Comparison of ENCODE assay signal across 24 cellular contexts in the genomic region with DNA sequence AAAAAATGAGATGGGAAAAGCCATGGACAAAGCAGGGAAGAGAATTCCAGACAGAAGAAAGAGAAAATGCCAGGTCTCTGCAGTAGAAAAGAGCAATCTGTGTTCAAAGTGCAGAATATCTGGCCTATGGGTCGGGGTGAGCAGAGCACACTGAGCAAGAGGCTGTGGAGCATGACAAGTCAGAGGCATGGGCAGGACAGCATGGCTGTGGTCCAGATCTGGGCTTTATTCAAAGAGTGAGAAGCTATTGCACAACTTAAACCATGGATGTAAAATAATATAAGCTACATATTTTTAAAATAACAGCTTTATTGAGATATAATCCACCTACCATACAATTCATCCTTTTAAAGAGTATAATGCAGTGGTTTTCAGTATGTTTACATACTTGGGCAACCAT.
DNase-seq lines count a peak whose midpoint lies in the region; ATAC-seq, FAIRE-seq and TF ChIP-seq lines count a peak whose summit lies in the region.
"Had no signal": no experiment of that assay in that cellular context is flagged by ENCODE, and none has a peak within 500 bp of the region (broad histone marks: within the 10 kb centered on the region; RNA-seq: fewer than 3 reads in every experiment).

No MANE protein-coding gene starts in this region.

- no TSS peak for BruUV-seq in K562 (replicated peaks; lab: Mats Ljungman, UMichigan)

- peak; percentile 53 for DNase-seq in GM03348 (ENCODE audit: low spot score)
- no peak for DNase-seq in K562 (ENCODE audit: extremely low read depth in 1 of 4, low spot score in 3 of 4)
- DNase-seq in fibroblast of peridontal ligament (ENCODE audit: extremely low read depth): peak; percentile 62
- DNase-seq in retinal pigment epithelial cell (ENCODE audit: low read depth): peak; percentile 12
- DNase-seq in ecto neural progenitor cell (ENCODE audit: low spot score): no peak
- no peak for DNase-seq in GM19238 (ENCODE audit: insufficient read length, low spot score)
- no peak for DNase-seq in GM20000 (ENCODE audit: low spot score)
- no peak for DNase-seq in middle frontal gyrus (ENCODE audit: extremely low spot score, low spot score)
- DNase-seq: activated B cell treated with CpG ODN at 0.5 μM for 24 hours; activated naive CD4-positive, alpha-beta T cell treated with anti-CD3 and anti-CD28 coated beads, Interleukin-2, amount 10 ng/mL, durations not matched to agents 7 days and 5 days; dermis blood vessel endothelial cell; H9; KBM-7; midbrain; MM.1S; naive thymus-derived CD8-positive, alpha-beta T cell; NCI-H1417 treated with DMSO at 0.1 percent for 48 hours; NCI-H2081 treated with DMSO at 0.1 percent for 48 hours; NCI-H226; NCI-H69; occipital lobe; Peyer's patch had no signal

- no peaks in the 10 kb centered on the region for H3K36me3 ChIP-seq in K562 (ENCODE audit: control insufficient read depth, insufficient read depth, low read length)
- H3K36me3 ChIP-seq: BLaER1, Peyer's patch had no signal

- no peak for FAIRE-seq in K562 (lab: Jason Lieb, UNC)
- FAIRE-seq: islet of Langerhans had no signal

- no peaks in the 10 kb centered on the region for H3K4me1 ChIP-seq in K562 (replicated peaks in 1 of 2; ENCODE audit: control insufficient read depth in 2 of 2, insufficient read depth in 2 of 2, low read length in 2 of 2)
- H3K4me1 ChIP-seq: BLaER1, Peyer's patch had no signal

- CTCF ChIA-PET in K562 (lab: Yijun Ruan, JAX; ENCODE audit: low intra/inter-chr PET ratio): no interaction called here

- intact Hi-C loops in K562 (cut with micrococcal nuclease): no loop called here

- ATAC-seq in K562: no peak
- ATAC-seq: naive thymus-derived CD8-positive, alpha-beta T cell had no signal

- no peaks in the 10 kb centered on the region for H3K27me3 ChIP-seq in K562 (ENCODE audit: control insufficient read depth in 2 of 2, insufficient read depth in 2 of 2, low read length in 2 of 2)
- H3K27me3 ChIP-seq: BLaER1, Peyer's patch had no signal

- no peak overlapping the region for H3K4me3 ChIP-seq in K562
- H3K4me3 ChIP-seq in retinal pigment epithelial cell (ENCODE audit: low read length): no peak overlapping the region
- H3K4me3 ChIP-seq: BLaER1, Peyer's patch had no signal

- H3K9me1 ChIP-seq in K562 (ENCODE audit: control insufficient read depth, insufficient read depth, low read length): no peaks in the 10 kb centered on the region

- TF ChIP-seq CTCF in K562 (IDR thresholded peaks at IDR 0.05 in 2 of 3, conservative IDR thresholded peaks at IDR 0.05 in 1 of 3; ENCODE audit: insufficient read depth in 2 of 3, low read depth in 1 of 3, low read length in 3 of 3) (no peak), retinal pigment epithelial cell (conservative IDR thresholded peaks at IDR 0.05; ENCODE audit: low read depth, low read length) (no peak), GM20000 (IDR thresholded peaks at IDR 0.05; ENCODE audit: extremely low read depth, missing control alignments) (no peak)

- no peak overlapping the region for H3K9ac ChIP-seq in K562 (ENCODE audit: insufficient read depth in 1 of 2, low read depth in 2 of 2, low read length in 2 of 2)
- H3K9ac ChIP-seq: BLaER1 had no signal

- no peak for TF ChIP-seq POLR2A in K562 (conservative IDR thresholded peaks at IDR 0.05)

- 0% methylated on average over 1 of the region's 1 CpG for WGBS in K562 (ENCODE audit: insufficient coverage, low coverage, missing lambda C conversion rate)

- H2AFZ ChIP-seq in K562 (ENCODE audit: low read depth, low read length): no peak overlapping the region

- H3K79me2 ChIP-seq in K562 (ENCODE audit: control insufficient read depth, insufficient read depth, low read length): no peaks in the 10 kb centered on the region

- in situ Hi-C loops in K562 (cut with MboI): no loop called here

- no peak overlapping the region for H3K4me2 ChIP-seq in K562 (ENCODE audit: insufficient read depth, low read length)
- H3K4me2 ChIP-seq: BLaER1 had no signal

- no peaks in the 10 kb centered on the region for H4K20me1 ChIP-seq in K562 (replicated peaks; ENCODE audit: control insufficient read depth, insufficient read depth, low read length)
- H4K20me1 ChIP-seq: BLaER1 had no signal

- no peak overlapping the region for H3K27ac ChIP-seq in K562 (ENCODE audit: extremely low read depth, low read depth, low read length)
- H3K27ac ChIP-seq: BLaER1, Peyer's patch had no signal

- TF ChIP-seq EP300 in K562 (IDR thresholded peaks at IDR 0.05; ENCODE audit: low read length): no peak

- POLR2A ChIA-PET in K562 (lab: Yijun Ruan, JAX): no interaction called here

- TF ChIP-seq RAD21 in K562 (CRISPR knock-in tag; conservative IDR thresholded peaks at IDR 0.05 in 1 of 2, IDR thresholded peaks at IDR 0.05 in 1 of 2): no peak

- H3K9me3 ChIP-seq in K562 (replicated peaks; ENCODE audit: control insufficient read depth, insufficient read depth, low read depth, low read length): no peaks in the 10 kb centered on the region
- H3K9me3 ChIP-seq: BLaER1, Peyer's patch had no signal

TF ChIP-seq in K562, 482 proteins besides CTCF, POLR2A, EP300 and RAD21:
- TF ChIP-seq CEBPB (tag; IDR thresholded peaks at IDR 0.05): peak; percentile 27; the same call in 1 of the 2 replicates
- no peak for TF ChIP-seq NR1H2 (CRISPR knock-in tag; IDR thresholded peaks at IDR 0.05)

Comparison
In these comparisons a context has a peak if more than half of its experiments do, and no peak if none do; other contexts are left out.
1. DNase-seq: peak in GM03348 (single experiment), fibroblast of peridontal ligament (single experiment) and retinal pigment epithelial cell (single experiment); none in K562 (0 of 4), ecto neural progenitor cell (single experiment), GM19238 (single experiment), GM20000 (single experiment) and middle frontal gyrus (single experiment).